In genomic region chr15:59687831-59688230, GRCh38 we compare ENCODE assay signal across 8 cellular contexts. TPM values are rescaled to one million over a fixed set of nuclear protein-coding genes. Genes with fewer than 3 reads are reported as not detected.
DNase-seq lines count a peak whose midpoint lies in the region; ATAC-seq, FAIRE-seq and TF ChIP-seq lines count a peak whose summit lies in the region.

No MANE protein-coding gene starts in this region.

- H2BK20ac ChIP-seq in H1 (ENCODE audit: low read length): no peak overlapping the region

- H2BK12ac ChIP-seq in H1 (ENCODE audit: low read depth, low read length): no peak overlapping the region

- H3K23me2 ChIP-seq in H1 (ENCODE audit: low read depth, low read length): no peaks in the 10 kb centered on the region

- H3K27me3 ChIP-seq in BJ (ENCODE audit: control insufficient read depth, insufficient read depth, low read length) (no peaks in the 10 kb centered on the region), H1 (replicated peaks in 1 of 4; ENCODE audit: control insufficient read depth in 3 of 4, extremely low read depth in 1 of 4, insufficient read depth in 3 of 4, low read length in 3 of 4) (peaks cover 0 to 6% (median 4%) of the 10 kb centered on the region in 4 experiments; a peak in 5 of 7 replicates)

- no peak overlapping the region for H4K91ac ChIP-seq in H1 (replicated peaks; ENCODE audit: insufficient read length, low read length)

- H3K9me3 Mint-ChIP-seq in natural killer cell treated with Interleukin-12 subunit alpha and Interleukin-12 subunit beta and Interleukin-15 and Interleukin-18, amount 100 ng/mL, for 72 hours: no peaks in the 10 kb centered on the region

- no peak for TF ChIP-seq EP300 in H1 (IDR thresholded peaks at IDR 0.05; ENCODE audit: borderline replicate concordance in 1 of 2, low read depth in 2 of 2, low read length in 2 of 2)

- H3K79me1 ChIP-seq in H1 (ENCODE audit: low read depth, low read length): 0 out of 2 replicates have a peak, but pooled peaks cover 4% of the 10 kb centered on the region

- H3K18ac ChIP-seq in H1 (ENCODE audit: extremely low read depth, low read length): no peak overlapping the region

- H3K27ac ChIP-seq in H1 (ENCODE audit: low read depth, low read length): 0 out of 2 replicates have a peak overlapping the region, but pooled peaks have one; percentile 89

- H3K4me1 ChIP-seq in H1 (replicated peaks in 1 of 4; ENCODE audit: control insufficient read depth in 3 of 4, insufficient read depth in 4 of 4, low read length in 3 of 4): peaks cover 0 to 6% (median 1%) of the 10 kb centered on the region in 4 experiments; a peak in 4 of 7 replicates

- H3K56ac ChIP-seq in H1 (replicated peaks; ENCODE audit: insufficient read length, low read depth, low read length): no peak overlapping the region

- H2BK120ac ChIP-seq in H1 (replicated peaks; ENCODE audit: low read depth, low read length): no peak overlapping the region

- H3K36me3 ChIP-seq in BJ (ENCODE audit: control insufficient read depth, insufficient read depth, low read length) (no peaks in the 10 kb centered on the region), H1 (ENCODE audit: control insufficient read depth in 2 of 4, insufficient read depth in 4 of 4, low read length in 3 of 4) (peaks cover 0 to 3% (median 0%) of the 10 kb centered on the region in 4 experiments; a peak in 3 of 8 replicates)

- POLR2A ChIA-PET in BJ (lab: Charles Lee): no interaction called here
- POLR2A ChIA-PET in H1 (lab: Charles Lee; ENCODE audit: partially characterized antibody): interaction anchor here (0.6 to 1.5 kb wide), 5 partner anchors 12 to 306 kb away, joined by 3 to 5 read pairs (median 3); no protein-coding TSS in a partner anchor

- peak overlapping the region; percentile 100 for H3K4me3 ChIP-seq in BJ (ENCODE audit: low read depth, low read length)
- peak overlapping the region; percentile 53 to 99 (median 90); a peak in 7 of 8 replicates for H3K4me3 ChIP-seq in H1 (ENCODE audit: extremely low read depth in 1 of 4, insufficient read depth in 2 of 4, low read depth in 3 of 4, low read length in 4 of 4)

- H3K4me2 ChIP-seq in H1 (ENCODE audit: insufficient read depth in 1 of 2, low read depth in 2 of 2, low read length in 2 of 2): peak overlapping the region; percentile 68 to 77

- no peak overlapping the region for H2BK5ac ChIP-seq in H1 (ENCODE audit: low read depth, low read length)

- peaks cover 5 to 7% of the 10 kb centered on the region in 2 experiments for H4K20me1 ChIP-seq in H1 (replicated peaks in 1 of 2; ENCODE audit: control insufficient read depth in 1 of 2, insufficient read depth in 2 of 2, low read length in 2 of 2)

- H3K4ac ChIP-seq in H1 (replicated peaks; ENCODE audit: insufficient read length, low read depth, low read length): no peak overlapping the region

- no peak overlapping the region for H2AK5ac ChIP-seq in H1 (ENCODE audit: low read depth, low read length)

- no peak for FAIRE-seq in H1 (lab: Jason Lieb, UNC)

- CTCF ChIA-PET in BJ (lab: Yijun Ruan, JAX): interaction anchor here (1.8 to 6.9 kb wide), 2 partner anchors 20 to 639 kb away, joined by 4 to 51 read pairs; no protein-coding TSS in a partner anchor
- CTCF ChIA-PET in H1 (lab: Charles Lee; ENCODE audit: partially characterized antibody): no interaction called here

- TF ChIP-seq RAD21 in H1 (IDR thresholded peaks at IDR 0.05 in 1 of 2, conservative IDR thresholded peaks at IDR 0.05 in 1 of 2; ENCODE audit: low read depth in 2 of 2, low read length in 2 of 2): no peak

- peaks cover 28 to 42% of the 10 kb centered on the region in 2 donors for H3K4me1 Mint-ChIP-seq in natural killer cell treated with Interleukin-12 subunit alpha and Interleukin-12 subunit beta and Interleukin-15 and Interleukin-18, amount 100 ng/mL, for 72 hours (ENCODE audit: low read depth in 2 of 2)

- TF ChIP-seq CTCF in BJ (IDR thresholded peaks at IDR 0.05; ENCODE audit: insufficient read depth, low read depth, low read length): 0 out of 2 replicates have a peak, but pooled peaks have one; percentile 12
- TF ChIP-seq CTCF in H1 (IDR thresholded peaks at IDR 0.05; ENCODE audit: control extremely low read depth in 1 of 3, insufficient read depth in 1 of 3, low read depth in 1 of 3, low read length in 3 of 3): no peak

- H3K27me3 Mint-ChIP-seq in natural killer cell treated with Interleukin-12 subunit alpha and Interleukin-12 subunit beta and Interleukin-15 and Interleukin-18, amount 100 ng/mL, for 72 hours: no peaks in the 10 kb centered on the region

- no peak for TF ChIP-seq POLR2A in H1 (IDR thresholded peaks at IDR 0.05; ENCODE audit: control extremely low read depth in 1 of 2, low read depth in 2 of 2, low read length in 2 of 2)

- no peak overlapping the region for H4K5ac ChIP-seq in H1 (ENCODE audit: insufficient read length, low read depth, low read length)

- ATAC-seq in GM21390 (IDR thresholded peaks at IDR 0.05; ENCODE audit: unreplicated experiment): peak; percentile 25
- peak in 1 of 2 donors; percentile 36 for ATAC-seq in natural killer cell treated with Interleukin-12 subunit alpha and Interleukin-12 subunit beta and Interleukin-15 and Interleukin-18, amount 100 ng/mL, for 72 hours
- ATAC-seq in GM21367 (IDR thresholded peaks at IDR 0.05; ENCODE audit: unreplicated experiment): no peak
- no peak for ATAC-seq in GM21381 (IDR thresholded peaks at IDR 0.05; ENCODE audit: unreplicated experiment)

- whole genome bisulfite sequencing in H1 (ENCODE audit: extremely low coverage in 1 of 2, insufficient coverage in 1 of 2, insufficient read length in 1 of 2, insufficient replicate concordance in 2 of 2, low coverage in 1 of 2, low lambda C conversion rate in 2 of 2, missing lambda C conversion rate in 1 of 2), 2 experiments: 67% methylated on average over 5 of the region's 5 CpGs; no CpG with 5 or more reads in 1 of the 2 experiments

- H3K36me3 Mint-ChIP-seq in natural killer cell treated with Interleukin-12 subunit alpha and Interleukin-12 subunit beta and Interleukin-15 and Interleukin-18, amount 100 ng/mL, for 72 hours: peaks cover 14% of the 10 kb centered on the region

- H3K79me2 ChIP-seq in H1 (ENCODE audit: control insufficient read depth in 1 of 2, insufficient read depth in 2 of 2, low read length in 2 of 2): peaks cover 15 to 57% of the 10 kb centered on the region in 2 experiments

- no peak overlapping the region for H4K8ac ChIP-seq in H1 (ENCODE audit: extremely low read depth, insufficient read depth, low read length)

- peak overlapping the region in 2 of 4 experiments; percentile 11 to 44; a peak in 2 of 7 replicates for H3K9ac ChIP-seq in H1 (replicated peaks in 1 of 4; ENCODE audit: extremely low read depth in 1 of 4, low read depth in 3 of 4, low read length in 3 of 4)

- peak overlapping the region; percentile 84 to 86 for H3K27ac Mint-ChIP-seq in natural killer cell treated with Interleukin-12 subunit alpha and Interleukin-12 subunit beta and Interleukin-15 and Interleukin-18, amount 100 ng/mL, for 72 hours

- peak overlapping the region; percentile 97 for H3K4me3 Mint-ChIP-seq in natural killer cell treated with Interleukin-12 subunit alpha and Interleukin-12 subunit beta and Interleukin-15 and Interleukin-18, amount 100 ng/mL, for 72 hours

- in situ Hi-C loops in SK-MEL-5 (cut with HindIII; ENCODE audit: low pct_unique_long_range_greater_than_20kb, low sequenced_read_pairs): no loop called here

- H2BK15ac ChIP-seq in H1 (ENCODE audit: low read length): no peak overlapping the region

- no peaks in the 10 kb centered on the region for H3K9me3 ChIP-seq in H1 (ENCODE audit: insufficient read depth in 2 of 2, low read depth in 1 of 2, low read length in 1 of 2)

- DNase-seq in BJ (ENCODE audit: low read depth) (no peak), SK-MEL-5 (ENCODE audit: low read depth, low spot score) (peak; percentile 47), H1 (ENCODE audit: low read depth in 1 of 2, low spot score in 2 of 2) (no peak)
- no peak for DNase-seq in natural killer cell treated with Interleukin-12 subunit alpha and Interleukin-12 subunit beta and Interleukin-15 and Interleukin-18, amount 100 ng/mL, for 72 hours (ENCODE audit: low spot score)
- DNase-seq in activated CD8-positive, alpha-beta memory T cell treated with anti-CD3 and anti-CD28 coated beads, Interleukin-2, amount 50 U/mL, for 48 hours: no peak

- H2AFZ ChIP-seq in H1 (ENCODE audit: low read length): no peak overlapping the region

- no peak overlapping the region for H3K23ac ChIP-seq in H1 (ENCODE audit: insufficient read length)

- H3K14ac ChIP-seq in H1 (ENCODE audit: insufficient read length): no peak overlapping the region

RNA-seq across cellular contexts. Expression of gene BNIP2, which starts 1.3 kb away (rescaled TPM):
- 25.3 and 38.9 TPM in 2 replicates for polyA plus RNA-seq in BJ (2011; rRNA removed)
- 11.3 and 16.2 TPM in 2 replicates for polyA minus RNA-seq in BJ (2011; rRNA and poly(A)+ RNA removed)
- total RNA-seq in SK-MEL-5 (2014; rRNA removed; shearing (Covaris generic)): 141 and 154 TPM in 2 replicates
- polyA plus RNA-seq in SK-MEL-5 (2015; cell fraction: cytosol; rRNA removed): 157 and 202 TPM in 2 replicates
- 90.2 and 130 TPM in 2 replicates for polyA plus RNA-seq in SK-MEL-5 (2015; cell fraction: nucleus; rRNA removed)
- total RNA-seq in H1 (2021; fragmentation: NEBNext Ultra II Directional; extraction: Animal tissue kit (Norgen Biotek cat#: 25700)): 40.6 and 41.6 TPM in 2 replicates
- polyA plus RNA-seq in H1 (2011; rRNA removed): 11.8 and 17.5 TPM in 2 replicates
- 26.2 TPM for polyA plus RNA-seq in H1 (2011; cell fraction: cytosol; rRNA removed)
- 14.3 TPM for polyA plus RNA-seq in H1 (2011; cell fraction: nucleus; rRNA removed)
- polyA plus RNA-seq in H1 (2012, experiment 1 of 2): 22.0 to 36.7 TPM (median 29.9 TPM) in 4 replicates
- polyA plus RNA-seq in H1 (2012, experiment 2 of 2): 1.8 TPM
- 23.1 TPM for polyA plus RNA-seq in H1 (2013, experiment 1 of 2)
- 23.7 TPM for polyA plus RNA-seq in H1 (2013, experiment 2 of 2)
- 7.5 and 10.5 TPM in 2 replicates for polyA minus RNA-seq in H1 (2011; rRNA and poly(A)+ RNA removed)
- polyA minus RNA-seq in H1 (2011; cell fraction: cytosol; rRNA and poly(A)+ RNA removed): 42.6 TPM
- polyA minus RNA-seq in H1 (2011; cell fraction: nucleus; rRNA and poly(A)+ RNA removed): 33.0 TPM
- 10 to 100 TPM; 66.3 to 70.5 TPM for total RNA-seq in natural killer cell treated with Interleukin-12 subunit alpha and Interleukin-12 subunit beta and Interleukin-15 and Interleukin-18, amount 100 ng/mL, for 72 hours

RNA-seq across cellular contexts. Expression of gene GTF2A2, which starts 30.5 kb away (rescaled TPM):
- 10.8 and 30.3 TPM in 2 replicates for polyA plus RNA-seq in BJ (2011; rRNA removed)
- polyA minus RNA-seq in BJ (2011; rRNA and poly(A)+ RNA removed): 5.0 and 6.2 TPM in 2 replicates
- total RNA-seq in SK-MEL-5 (2014; rRNA removed; shearing (Covaris generic)): 71.7 and 80.4 TPM in 2 replicates
- polyA plus RNA-seq in SK-MEL-5 (2015; cell fraction: cytosol; rRNA removed): 30.2 and 38.5 TPM in 2 replicates
- 12.1 and 15.2 TPM in 2 replicates for polyA plus RNA-seq in SK-MEL-5 (2015; cell fraction: nucleus; rRNA removed)
- total RNA-seq in H1 (2021; fragmentation: NEBNext Ultra II Directional; extraction: Animal tissue kit (Norgen Biotek cat#: 25700)): 137 and 161 TPM in 2 replicates
- 26.7 and 52.2 TPM in 2 replicates for polyA plus RNA-seq in H1 (2011; rRNA removed)
- polyA plus RNA-seq in H1 (2011; cell fraction: cytosol; rRNA removed): 47.5 TPM
- polyA plus RNA-seq in H1 (2011; cell fraction: nucleus; rRNA removed): 43.7 TPM
- polyA plus RNA-seq in H1 (2012, experiment 1 of 2): 40.5 to 93.9 TPM (median 58.7 TPM) in 4 replicates
- polyA plus RNA-seq in H1 (2012, experiment 2 of 2): 39.4 TPM
- 240 TPM for polyA plus RNA-seq in H1 (2013, experiment 1 of 2)
- polyA plus RNA-seq in H1 (2013, experiment 2 of 2): 234 TPM
- 10.3 and 16.2 TPM in 2 replicates for polyA minus RNA-seq in H1 (2011; rRNA and poly(A)+ RNA removed)
- polyA minus RNA-seq in H1 (2011; cell fraction: cytosol; rRNA and poly(A)+ RNA removed): 12.6 TPM
- 9.9 TPM for polyA minus RNA-seq in H1 (2011; cell fraction: nucleus; rRNA and poly(A)+ RNA removed)
- total RNA-seq in natural killer cell treated with Interleukin-12 subunit alpha and Interleukin-12 subunit beta and Interleukin-15 and Interleukin-18, amount 100 ng/mL, for 72 hours: 100 to 1,000 TPM; 109 to 150 TPM
